ENCODE assay signal across 1 cellular context in the genomic region with DNA sequence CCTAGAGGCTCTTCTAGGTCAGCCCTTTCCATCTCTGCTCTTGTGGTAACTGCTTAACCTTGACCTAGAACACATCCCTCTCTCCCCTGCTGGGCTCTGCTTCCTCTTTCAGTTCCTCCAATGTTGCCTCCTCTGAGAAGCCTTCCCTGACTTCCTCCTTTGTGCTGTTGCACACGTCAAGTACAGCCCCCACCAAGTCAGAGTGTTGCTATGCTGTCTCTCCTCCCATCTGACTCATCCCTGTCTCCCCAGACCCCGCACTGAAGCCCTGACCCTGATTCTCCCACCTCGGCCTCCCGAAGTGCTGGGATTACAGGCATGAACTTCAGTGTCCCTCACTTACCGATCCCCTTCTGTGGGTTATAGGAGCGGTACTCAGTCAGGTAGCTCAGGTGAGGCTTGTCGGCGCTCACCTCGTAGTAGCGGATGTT.
TF ChIP-seq lines count a peak whose summit lies in the region.

No MANE protein-coding gene starts in this region.

TF ChIP-seq in IMR-90, 13 proteins besides CTCF, POLR2A, EP300 and RAD21 (continued from another document):
- TF ChIP-seq ELK1 (IDR thresholded peaks at IDR 0.05; ENCODE audit: borderline replicate concordance, low read depth, low read length) (no peak), FOS (IDR thresholded peaks at IDR 0.05; ENCODE audit: low read depth, low read length) (no peak), RFX5 (IDR thresholded peaks at IDR 0.05; ENCODE audit: low read depth, low read length) (no peak), NFE2L2 (IDR thresholded peaks at IDR 0.05; ENCODE audit: low read depth, low read length) (no peak)
TF ChIP-seq in IMR-90: peak in this region for 0.
